In genomic region chr12:61854902-61855301, GRCh38 we compare ENCODE assay signal across 15 cellular contexts.
A peak's percentile ranks its signal among the peaks of the same experiment; 100 is the strongest.
DNase-seq lines count a peak whose midpoint lies in the region; TF ChIP-seq lines count a peak whose summit lies in the region.
"Had no signal": no experiment of that assay in that cellular context is flagged by ENCODE, and none has a peak within 500 bp of the region (broad histone marks: within the 10 kb centered on the region; RNA-seq: fewer than 3 reads in every experiment).

No MANE protein-coding gene starts in this region.

- BruUV-seq in A673 (replicated peaks; lab: Mats Ljungman, UMichigan): no TSS peak

- H3K27me3 ChIP-seq in SK-N-SH (ENCODE audit: insufficient read depth): no peaks in the 10 kb centered on the region
- no peaks in the 10 kb centered on the region for H3K27me3 ChIP-seq in A673 (replicated peaks; ENCODE audit: insufficient read depth, low read depth, low read length, poor library complexity)
- H3K27me3 ChIP-seq: BLaER1 had no signal

- CTCF ChIA-PET in SK-N-SH (lab: Yijun Ruan, JAX): no interaction called here
- CTCF ChIA-PET in A673 (lab: Charles Lee): no interaction called here

- H3K9ac ChIP-seq in SK-N-SH: no peak overlapping the region
- H3K9ac ChIP-seq: BLaER1 had no signal

- H3K4me1 ChIP-seq in SK-N-SH (ENCODE audit: control insufficient read depth in 1 of 2, insufficient read depth in 2 of 2, low read depth in 1 of 2, low read length in 1 of 2) (no peaks in the 10 kb centered on the region), A673 (ENCODE audit: insufficient read depth, low read length, poor library complexity, severe bottlenecking) (no peaks in the 10 kb centered on the region)
- H3K4me1 ChIP-seq: BLaER1 had no signal

- no peak overlapping the region for H3K4me2 ChIP-seq in SK-N-SH
- H3K4me2 ChIP-seq: BLaER1 had no signal

- TF ChIP-seq EP300 in SK-N-SH (IDR thresholded peaks at IDR 0.05; ENCODE audit: borderline replicate concordance in 1 of 2, low read depth in 1 of 2, low read length in 1 of 2): no peak

- TF ChIP-seq RAD21 in SK-N-SH (IDR thresholded peaks at IDR 0.05; ENCODE audit: low read length): no peak

- H3F3A ChIP-seq in SK-N-SH (replicated peaks; ENCODE audit: insufficient read depth): no peaks in the 10 kb centered on the region

- no peak overlapping the region for H2AFZ ChIP-seq in SK-N-SH (ENCODE audit: low read depth)

- H3K4me3 ChIP-seq in astrocyte of the spinal cord (ENCODE audit: low read depth, low read length): no peak overlapping the region
- no peak overlapping the region for H3K4me3 ChIP-seq in SK-N-SH (ENCODE audit: low read depth in 2 of 2, low read length in 1 of 2)
- H3K4me3 ChIP-seq in A673 (ENCODE audit: low read depth, low read length, poor library complexity, severe bottlenecking): no peak overlapping the region
- H3K4me3 ChIP-seq: BLaER1 had no signal

- peak; percentile 1 for DNase-seq in HT1080 (ENCODE audit: low read depth)
- DNase-seq in astrocyte of the spinal cord (ENCODE audit: low read depth, low spot score): peak; percentile 2
- DNase-seq in islet precursor cell: peak; percentile 62
- DNase-seq in SK-N-SH: no peak
- DNase-seq in A673 (ENCODE audit: low spot score): no peak
- no peak for DNase-seq in stimulated activated CD4-positive, alpha-beta T cell treated with anti-CD3 and anti-CD28 coated beads, Interleukin-4, amount 100 ng/mL, for 1 hour
- DNase-seq in 8988T: no peak
- DNase-seq: CD4-positive, alpha-beta memory T cell; DMS153; DMS79; GDM1; GOT3; H7; HFFc6 had no signal

- H3K36me3 ChIP-seq in SK-N-SH (replicated peaks in 1 of 2; ENCODE audit: control insufficient read depth in 1 of 2, insufficient read depth in 2 of 2, low read length in 1 of 2) (no peaks in the 10 kb centered on the region), A673 (ENCODE audit: insufficient read depth, low read length, poor library complexity, severe bottlenecking) (no peaks in the 10 kb centered on the region)
- H3K36me3 ChIP-seq: BLaER1 had no signal

- intact Hi-C loops in A673 (cut with micrococcal nuclease; ENCODE audit: unreplicated experiment): no loop called here

- TF ChIP-seq CTCF in astrocyte of the spinal cord (IDR thresholded peaks at IDR 0.05; ENCODE audit: low read depth, low read length) (no peak), SK-N-SH (IDR thresholded peaks at IDR 0.05) (no peak), A673 (conservative IDR thresholded peaks at IDR 0.05; ENCODE audit: low read depth, low read length) (no peak)

- in situ Hi-C loops in astrocyte of the spinal cord (cut with HindIII; ENCODE audit: low sequenced_read_pairs): no loop called here

- H3K27ac ChIP-seq in SK-N-SH (ENCODE audit: low read depth in 2 of 2, low read length in 1 of 2) (no peak overlapping the region), A673 (ENCODE audit: low read depth, low read length, poor library complexity, severe bottlenecking) (no peak overlapping the region)
- H3K27ac ChIP-seq: BLaER1 had no signal

- H3K9me2 ChIP-seq in SK-N-SH: no peaks in the 10 kb centered on the region

- POLR2A ChIA-PET in SK-N-SH (lab: Yijun Ruan, JAX) (no interaction called here), A673 (lab: Charles Lee; ENCODE audit: low non-redundant PET) (no interaction called here)

- no peaks in the 10 kb centered on the region for H4K20me1 ChIP-seq in SK-N-SH (ENCODE audit: insufficient read depth)
- H4K20me1 ChIP-seq: BLaER1 had no signal

- H3K9me3 ChIP-seq in SK-N-SH: no peaks in the 10 kb centered on the region
- peaks cover 6% of the 10 kb centered on the region for H3K9me3 ChIP-seq in A673 (ENCODE audit: low read depth, low read length, poor library complexity, severe bottlenecking)

- no peaks in the 10 kb centered on the region for H3K79me2 ChIP-seq in SK-N-SH (ENCODE audit: insufficient read depth)

TF ChIP-seq in SK-N-SH, 30 proteins besides CTCF, POLR2A, EP300 and RAD21:
- no peak for TF ChIP-seq NFIC (IDR thresholded peaks at IDR 0.05; ENCODE audit: borderline replicate concordance)
- TF ChIP-seq NRF1 (IDR thresholded peaks at IDR 0.05; ENCODE audit: low read depth, low read length): no peak
- TF ChIP-seq POLR2AphosphoS5 (IDR thresholded peaks at IDR 0.05; ENCODE audit: low read depth, low read length): no peak

Comparison
In these comparisons a context has a peak if more than half of its experiments do, and no peak if none do; other contexts are left out.
1. DNase-seq: peak in HT1080 (single experiment), astrocyte of the spinal cord (single experiment) and islet precursor cell (single experiment); none in SK-N-SH (single experiment), A673 (single experiment), stimulated activated CD4-positive, alpha-beta T cell treated with anti-CD3 and anti-CD28 coated beads, Interleukin-4, amount 100 ng/mL, for 1 hour (single experiment) and 8988T (single experiment).